8 cellular contexts compared by ENCODE assay signal in genomic region chr15:79606831-79607355, GRCh38.
"Had no signal": no experiment of that assay in that cellular context is flagged by ENCODE, and none has a peak within 500 bp of the region (broad histone marks: within the 10 kb centered on the region; RNA-seq: fewer than 3 reads in every experiment).

No MANE protein-coding gene starts in this region.

- ATAC-seq: GM23338, HepG2 had no signal

- H3K27ac ChIP-seq: HL-60, KMS-11 had no signal

- DNase-seq: H9, HCEC 1CT, HFFc6, KBM-7 had no signal

- H2AFZ ChIP-seq: GM23338 had no signal

- H3K4me2 ChIP-seq: GM23338, KMS-11 had no signal

- H3K9ac ChIP-seq: KMS-11 had no signal

- H3K4me3 ChIP-seq: GM23338 had no signal
